In the genomic region with DNA sequence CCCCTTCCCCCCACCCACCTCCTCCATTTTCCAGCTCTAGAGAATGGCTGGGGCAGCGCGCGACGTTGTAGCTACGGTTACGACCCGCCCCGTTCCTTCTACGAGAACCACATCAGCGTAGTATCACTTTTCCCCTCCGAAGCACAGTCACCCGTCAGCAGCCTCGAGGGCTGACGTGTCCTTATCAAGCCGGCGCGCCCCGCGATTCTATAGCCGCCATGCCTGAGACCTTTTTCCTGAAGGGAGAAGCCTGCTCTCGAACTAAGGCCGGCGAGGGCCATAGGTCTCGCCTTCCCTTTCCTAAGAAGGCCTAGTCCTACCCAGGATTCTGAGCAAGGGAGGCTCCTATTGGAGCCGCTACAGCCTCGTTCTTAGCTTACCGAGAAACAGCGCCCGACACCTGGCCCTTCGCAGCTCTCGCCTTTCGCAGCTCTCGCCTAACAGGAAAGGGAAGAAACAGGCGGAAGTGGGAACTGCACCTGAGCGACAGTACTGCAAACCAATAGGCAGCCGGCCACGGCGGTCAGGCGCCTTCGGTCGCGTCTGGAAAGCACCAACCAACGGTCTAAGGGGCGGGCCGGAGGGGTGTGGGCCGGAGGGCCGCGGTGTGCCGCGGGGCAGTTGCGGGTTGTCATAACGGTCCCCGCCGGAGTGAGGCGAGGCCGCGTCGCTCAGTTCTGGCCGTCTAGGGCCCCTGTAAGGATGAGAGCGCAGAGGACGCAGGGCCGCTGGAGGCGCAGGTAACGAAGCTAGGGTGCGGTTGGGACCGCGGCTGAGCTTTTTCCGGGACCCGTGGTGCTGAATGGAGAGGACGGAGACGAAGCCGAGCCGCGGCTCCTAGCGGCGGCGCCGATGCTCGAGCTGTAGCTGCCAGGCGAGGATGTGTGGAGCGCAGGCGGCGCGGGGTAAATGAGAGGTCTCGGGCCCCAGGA, we compare ENCODE assay signal across 8 cellular contexts. TPM values are rescaled to one million over a fixed set of nuclear protein-coding genes. Genes with fewer than 3 reads are reported as not detected.
DNase-seq lines count a peak whose midpoint lies in the region; ATAC-seq and TF ChIP-seq lines count a peak whose summit lies in the region.

MGAT2 (plus strand) TSS at position 618 of the 932 bp plus-strand sequence. CDS start 470 bp downstream, outside the sequence.
RPL36AL (minus strand) TSS at position 445 of the 932 bp plus-strand sequence. CDS start 1,522 bp downstream, outside the sequence.

- TF ChIP-seq CTCF in right atrium auricular region (IDR thresholded peaks at IDR 0.05) = peak; percentile 19 to 52
- TF ChIP-seq CTCF in uterus (IDR thresholded peaks at IDR 0.05) = peak in 3 of 4 experiments; percentile 20 to 30 (median 24)

- DNase-seq in NCI-H1694 treated with DMSO at 0.1 percent for 48 hours (lab: John Stamatoyannopoulos, UW) (peak; percentile 95), T-helper 17 cell (peak; percentile 83 to 88 (median 87)), right atrium auricular region (ENCODE audit: low spot score) (peak; percentile 98), pulmonary artery endothelial cell (ENCODE audit: low read depth, low spot score) (peak; percentile 95), uterus (peak; percentile 98 to 99)

- TF ChIP-seq POLR2A in uterus (IDR thresholded peaks at IDR 0.05) = peak; percentile 95 to 98

- ATAC-seq in GM18498 (IDR thresholded peaks at IDR 0.05; ENCODE audit: unreplicated experiment) (peak; percentile 95), HG02938 (IDR thresholded peaks at IDR 0.05; ENCODE audit: unreplicated experiment) (peak; percentile 94), T-helper 17 cell (peak; percentile 84)

- peak within 1 kb of the TSS; percentile 88 for H3K27ac ChIP-seq in angular gyrus (ENCODE audit: low read depth, low read length)
- H3K27ac ChIP-seq in right atrium auricular region = peak within 1 kb of the TSS; percentile 91
- peak within 1 kb of the TSS; percentile 86 to 92 for H3K27ac ChIP-seq in uterus

- H3K4me3 Mint-ChIP-seq in T-helper 17 cell = peak within 1 kb of the TSS; percentile 96

- H3K4me1 Mint-ChIP-seq in T-helper 17 cell = peaks cover 32% of the 10 kb centered on the region

- H3K27me3 ChIP-seq in right atrium auricular region = no peaks in the 10 kb centered on the region
- no peaks in the 10 kb centered on the region for H3K27me3 ChIP-seq in uterus

- H3K4me1 ChIP-seq in right atrium auricular region (peaks cover 0 to 41% of the 10 kb centered on the region in 2 donors), uterus (peaks cover 11 to 17% of the 10 kb centered on the region in 2 donors)

- H3K4me3 ChIP-seq in right atrium auricular region (peak within 1 kb of the TSS; percentile 73 to 82), uterus (peak within 1 kb of the TSS; percentile 76 to 92)

- H3K9me3 ChIP-seq in T-helper 17 cell (ENCODE audit: control insufficient read depth, low read length, poor library complexity, severe bottlenecking) = no peaks in the 10 kb centered on the region
- no peaks in the 10 kb centered on the region for H3K9me3 ChIP-seq in right atrium auricular region
- no peaks in the 10 kb centered on the region for H3K9me3 ChIP-seq in uterus

- peaks cover 11% of the 10 kb centered on the region for H3K36me3 Mint-ChIP-seq in T-helper 17 cell (ENCODE audit: low read depth)

- intact Hi-C loops in uterus (cut with DNase I; ENCODE audit: low total_unique reads) = no loop called here

- no peaks in the 10 kb centered on the region for H3K27me3 Mint-ChIP-seq in T-helper 17 cell

- H3K27ac Mint-ChIP-seq in T-helper 17 cell = peak within 1 kb of the TSS; percentile 99

- H3K36me3 ChIP-seq in right atrium auricular region = peaks cover 16% of the 10 kb centered on the region
- H3K36me3 ChIP-seq in uterus = no peaks in the 10 kb centered on the region

RNA-seq across cellular contexts. Expression of gene MGAT2, which starts in this region (rescaled TPM):
- total RNA-seq in T-helper 17 cell = 10 to 100 TPM; 30.0 to 34.5 TPM
- 10 to 100 TPM; 15.4 to 22.9 TPM for total RNA-seq in right atrium auricular region
- 105 and 127 TPM in 2 replicates for total RNA-seq in pulmonary artery endothelial cell
- total RNA-seq in uterus = 10 to 100 TPM; 24.6 to 52.1 (median 32.6) TPM

RNA-seq across cellular contexts. Expression of gene RPL36AL, which starts in this region (rescaled TPM):
- total RNA-seq in T-helper 17 cell (100 to 1,000 TPM; 209 to 250 TPM), right atrium auricular region (100 to 1,000 TPM; 133 to 301 TPM), pulmonary artery endothelial cell (352 and 392 TPM in 2 replicates), uterus (100 to 1,000 TPM in 3 of 4 donors, 10 to 100 TPM in 1; 60.6 to 388 (median 166) TPM)

Comparison
In these comparisons a context has a peak if more than half of its experiments do, and no peak if none do; other contexts are left out.
1. Peak in every context shown above with its lines: DNase-seq, ATAC-seq, H3K4me3 ChIP-seq and H3K27ac ChIP-seq.